Comparison of ENCODE assay signal across 9 cellular contexts in genomic region chr11:1946812-1947480, GRCh38. TPM values are rescaled to one million over a fixed set of nuclear protein-coding genes. Genes with fewer than 3 reads are reported as not detected.
DNase-seq lines count a peak whose midpoint lies in the region; ATAC-seq and TF ChIP-seq lines count a peak whose summit lies in the region.
"Had no signal": no experiment of that assay in that cellular context is flagged by ENCODE, and none has a peak within 500 bp of the region (broad histone marks: within the 10 kb centered on the region; RNA-seq: fewer than 3 reads in every experiment).

Gene MRPL23 (plus strand): TSS chr11:1947332. CDS start chr11:1947363, 31 bp downstream.

- no peak within 1 kb of the TSS for H2AFZ ChIP-seq in GM23338

- H3K27me3 Mint-ChIP-seq in GM23338 (ENCODE audit: insufficient read depth, low read depth, poor library complexity): peaks cover 8% of the 10 kb centered on the region
- no peaks in the 10 kb centered on the region for H3K27me3 Mint-ChIP-seq in activated CD8-positive, alpha-beta T cell treated with anti-CD3 and anti-CD28 coated beads for 36 hours

- no peaks in the 10 kb centered on the region for H3K4me1 ChIP-seq in GM23338 (ENCODE audit: insufficient read depth)

- intact Hi-C loops in activated CD8-positive, alpha-beta T cell treated with anti-CD3 and anti-CD28 coated beads for 36 hours (cut with micrococcal nuclease): no loop called here
- intact Hi-C loops in left ventricle myocardium superior (cut with micrococcal nuclease): no loop called here

- no peaks in the 10 kb centered on the region for H3K27me3 ChIP-seq in GM23338 (ENCODE audit: insufficient read depth)

- no peak within 1 kb of the TSS for H3K4me3 Mint-ChIP-seq in GM23338
- no peak within 1 kb of the TSS for H3K4me3 Mint-ChIP-seq in activated CD8-positive, alpha-beta T cell treated with anti-CD3 and anti-CD28 coated beads for 36 hours
- H3K4me3 Mint-ChIP-seq in stimulated activated effector memory CD8-positive, alpha-beta T cell treated with anti-CD3 and anti-CD28 coated beads, Interleukin-12 subunit alpha, Interleukin-12 subunit beta, amount 100 ng/mL, for 72 hours: no peak within 1 kb of the TSS

- H3K9me2 ChIP-seq in GM23338 (ENCODE audit: insufficient read depth): no peaks in the 10 kb centered on the region

- no peaks in the 10 kb centered on the region for H3K79me2 ChIP-seq in GM23338 (replicated peaks; ENCODE audit: insufficient read depth)

- H3K4me1 Mint-ChIP-seq in GM23338: peaks cover 4% of the 10 kb centered on the region; the same call in 2 of the 3 replicates
- no peaks in the 10 kb centered on the region for H3K4me1 Mint-ChIP-seq in activated CD8-positive, alpha-beta T cell treated with anti-CD3 and anti-CD28 coated beads for 36 hours (ENCODE audit: low read depth)
- no peaks in the 10 kb centered on the region for H3K4me1 Mint-ChIP-seq in stimulated activated effector memory CD8-positive, alpha-beta T cell treated with anti-CD3 and anti-CD28 coated beads, Interleukin-12 subunit alpha, Interleukin-12 subunit beta, amount 100 ng/mL, for 72 hours

- no peaks in the 10 kb centered on the region for H4K20me1 ChIP-seq in GM23338 (replicated peaks; ENCODE audit: insufficient read depth)

- no peak within 1 kb of the TSS for H3K27ac Mint-ChIP-seq in GM23338
- no peak within 1 kb of the TSS for H3K27ac Mint-ChIP-seq in activated CD8-positive, alpha-beta T cell treated with anti-CD3 and anti-CD28 coated beads for 36 hours
- H3K27ac Mint-ChIP-seq in stimulated activated effector memory CD8-positive, alpha-beta T cell treated with anti-CD3 and anti-CD28 coated beads, Interleukin-12 subunit alpha, Interleukin-12 subunit beta, amount 100 ng/mL, for 72 hours: no peak within 1 kb of the TSS

- H3K4me3 ChIP-seq in GM23338: no peak within 1 kb of the TSS

- H3K9me3 Mint-ChIP-seq in GM23338: no peaks in the 10 kb centered on the region
- no peaks in the 10 kb centered on the region for H3K9me3 Mint-ChIP-seq in activated CD8-positive, alpha-beta T cell treated with anti-CD3 and anti-CD28 coated beads for 36 hours
- no peaks in the 10 kb centered on the region for H3K9me3 Mint-ChIP-seq in stimulated activated effector memory CD8-positive, alpha-beta T cell treated with anti-CD3 and anti-CD28 coated beads, Interleukin-12 subunit alpha, Interleukin-12 subunit beta, amount 100 ng/mL, for 72 hours

- no peaks in the 10 kb centered on the region for H3K36me3 Mint-ChIP-seq in GM23338 (ENCODE audit: low read depth)
- H3K36me3 Mint-ChIP-seq in activated CD8-positive, alpha-beta T cell treated with anti-CD3 and anti-CD28 coated beads for 36 hours (ENCODE audit: low read depth): no peaks in the 10 kb centered on the region
- no peaks in the 10 kb centered on the region for H3K36me3 Mint-ChIP-seq in stimulated activated effector memory CD8-positive, alpha-beta T cell treated with anti-CD3 and anti-CD28 coated beads, Interleukin-12 subunit alpha, Interleukin-12 subunit beta, amount 100 ng/mL, for 72 hours

- H3K4me2 ChIP-seq in GM23338: no peak within 1 kb of the TSS

- POLR2A ChIA-PET in activated CD8-positive, alpha-beta T cell treated with anti-CD3 and anti-CD28 coated beads for 36 hours (lab: Charles Lee): interaction anchor here (1.0 to 3.2 kb wide), 3 partner anchors 56 to 100 kb away, joined by 3 to 12 read pairs (median 4); partner anchors contain the start of gene PRR33

- ATAC-seq in GM23338 (peak; percentile 57), left ventricle myocardium superior (peak; percentile 78), HG02852 (IDR thresholded peaks at IDR 0.05; ENCODE audit: unreplicated experiment) (no peak), HG02938 (IDR thresholded peaks at IDR 0.05; ENCODE audit: unreplicated experiment) (no peak)
- ATAC-seq in activated CD8-positive, alpha-beta T cell treated with anti-CD3 and anti-CD28 coated beads for 36 hours: peak; percentile 88
- peak; percentile 85 for ATAC-seq in stimulated activated effector memory CD8-positive, alpha-beta T cell treated with anti-CD3 and anti-CD28 coated beads, Interleukin-12 subunit alpha, Interleukin-12 subunit beta, amount 100 ng/mL, for 72 hours

- H3F3A ChIP-seq in GM23338 (replicated peaks; ENCODE audit: low read depth): no peaks in the 10 kb centered on the region

- DNase-seq in GM23338 (ENCODE audit: low spot score) (no peak), left ventricle myocardium superior (peak; percentile 57), DMS53 treated with DMSO at 0.1 percent for 48 hours (lab: John Stamatoyannopoulos, UW; ENCODE audit: unreplicated experiment) (no peak), NCI-H526 (lab: John Stamatoyannopoulos, UW) (no peak)
- peak; percentile 29 for DNase-seq in activated CD8-positive, alpha-beta T cell treated with anti-CD3 and anti-CD28 coated beads for 36 hours
- peak; percentile 18 to 57 for DNase-seq in stimulated activated effector memory CD8-positive, alpha-beta T cell treated with anti-CD3 and anti-CD28 coated beads, Interleukin-12 subunit alpha, Interleukin-12 subunit beta, amount 100 ng/mL, for 72 hours (ENCODE audit: low spot score in 2 of 2)
- DNase-seq: activated gamma-delta T cell had no signal

- no peaks in the 10 kb centered on the region for H3K36me3 ChIP-seq in GM23338 (ENCODE audit: insufficient read depth)

- no peak within 1 kb of the TSS for H3K27ac ChIP-seq in GM23338 (ENCODE audit: low read depth)

- CTCF ChIA-PET in activated CD8-positive, alpha-beta T cell treated with anti-CD3 and anti-CD28 coated beads for 36 hours (lab: Charles Lee): interaction anchor here (1.1 to 2.2 kb wide), 3 partner anchors 51 to 114 kb away, joined by 3 to 15 read pairs (median 5); no protein-coding TSS in a partner anchor

- no peak for TF ChIP-seq CTCF in GM23338 (conservative IDR thresholded peaks at IDR 0.05; ENCODE audit: low read depth in 2 of 2)
- TF ChIP-seq CTCF in activated CD8-positive, alpha-beta T cell treated with anti-CD3 and anti-CD28 coated beads for 36 hours (IDR thresholded peaks at IDR 0.05): no peak

TF ChIP-seq in GM23338, 12 proteins besides CTCF, POLR2A, EP300 and RAD21 (continues in another document):
- no peak for TF ChIP-seq ZNF114 (CRISPR knock-in tag; IDR thresholded peaks at IDR 0.05)
- TF ChIP-seq POLR2AphosphoS5 (IDR thresholded peaks at IDR 0.05; ENCODE audit: low read depth): no peak
- TF ChIP-seq ETS1 (IDR thresholded peaks at IDR 0.05): no peak

RNA-seq across cellular contexts. Expression of gene MRPL23, which starts in this region (rescaled TPM):
- 63.3 and 91.5 TPM in 2 replicates for total RNA-seq in GM23338 (2014; rRNA removed; shearing (Covaris generic))
- 84.7 and 92.0 TPM in 2 replicates for polyA plus RNA-seq in GM23338 (2016; fragmentation: Nextera tagmentation; extraction: Ambion mirVana)
- 100 to 1,000 TPM; 134 to 145 TPM for total RNA-seq in activated CD8-positive, alpha-beta T cell treated with anti-CD3 and anti-CD28 coated beads for 36 hours
- total RNA-seq in left ventricle myocardium superior: 102 TPM

Comparison
In these comparisons a context has a peak if more than half of its experiments do, and no peak if none do; other contexts are left out.
1. ATAC-seq: peak in GM23338 (single experiment), activated CD8-positive, alpha-beta T cell treated with anti-CD3 and anti-CD28 coated beads for 36 hours (single experiment), left ventricle myocardium superior (single experiment) and stimulated activated effector memory CD8-positive, alpha-beta T cell treated with anti-CD3 and anti-CD28 coated beads, Interleukin-12 subunit alpha, Interleukin-12 subunit beta, amount 100 ng/mL, for 72 hours (single experiment); none in HG02852 (single experiment) and HG02938 (single experiment).
2. DNase-seq: peak in activated CD8-positive, alpha-beta T cell treated with anti-CD3 and anti-CD28 coated beads for 36 hours (single experiment), left ventricle myocardium superior (single experiment) and stimulated activated effector memory CD8-positive, alpha-beta T cell treated with anti-CD3 and anti-CD28 coated beads, Interleukin-12 subunit alpha, Interleukin-12 subunit beta, amount 100 ng/mL, for 72 hours (2 of 2); none in GM23338 (single experiment), DMS53 treated with DMSO at 0.1 percent for 48 hours (single experiment) and NCI-H526 (0 of 2).